ENCODE assay signal across 16 cellular contexts in the genomic region with DNA sequence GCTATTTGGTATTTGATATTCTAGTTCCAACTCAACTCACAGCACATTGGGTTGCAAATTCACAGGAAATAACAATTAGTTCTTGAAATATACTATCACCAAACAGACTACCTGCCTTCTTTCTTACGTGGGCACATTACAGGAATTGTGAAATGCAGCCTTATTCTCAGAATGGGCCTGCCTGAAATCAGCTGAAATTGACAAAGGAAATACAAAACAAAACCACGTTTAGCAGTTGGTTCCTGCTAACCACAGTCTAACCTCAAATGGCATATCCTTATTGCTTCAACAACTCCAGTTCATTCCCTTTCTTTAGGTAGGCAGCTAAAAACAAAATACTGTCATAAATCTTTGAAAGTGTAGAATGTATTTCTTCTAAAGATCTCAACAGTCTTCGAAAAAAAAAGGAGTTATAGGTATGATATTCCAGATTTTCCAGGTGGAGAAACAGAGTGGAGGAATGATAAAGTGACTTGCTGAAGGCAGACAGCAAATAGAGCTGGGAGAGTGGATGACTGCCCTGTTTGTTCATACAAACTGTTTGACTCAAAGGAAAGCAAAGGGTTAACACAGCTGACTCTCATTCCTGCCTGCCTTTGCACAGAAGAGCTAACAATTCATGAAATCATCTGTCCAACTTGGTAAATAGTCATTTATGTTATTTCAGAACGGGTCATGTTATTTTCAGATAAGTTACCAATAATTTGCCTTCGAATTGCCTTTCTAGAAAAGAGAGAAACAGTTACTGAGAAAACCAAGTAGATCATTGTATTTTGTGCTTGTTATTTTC. TPM values are rescaled to one million over a fixed set of nuclear protein-coding genes. Genes with fewer than 3 reads are reported as not detected.
DNase-seq lines count a peak whose midpoint lies in the region; ATAC-seq, FAIRE-seq and TF ChIP-seq lines count a peak whose summit lies in the region.
"Had no signal": no experiment of that assay in that cellular context is flagged by ENCODE, and none has a peak within 500 bp of the region (broad histone marks: within the 10 kb centered on the region; RNA-seq: fewer than 3 reads in every experiment).

No MANE protein-coding gene starts in this region.

- CTCF ChIA-PET in T-cell (lab: Charles Lee): interaction anchor here in 1 of 2 donors (1.0 kb wide), 1 partner anchor 158 kb away, joined by 3 read pairs; no protein-coding TSS in a partner anchor

- peaks cover 21 to 44% (median 37%) of the 10 kb centered on the region in 10 experiments for H3K4me1 ChIP-seq in BLaER1 treated with 17β-estradiol and CSF1 and Interleukin-3, amounts not matched to agents 10 nM and 100 nM
- H3K4me1 ChIP-seq in right lobe of liver: peaks cover 0 to 15% (median 8%) of the 10 kb centered on the region in 4 donors
- H3K4me1 ChIP-seq: testis had no signal

- H3K27me3 Mint-ChIP-seq in T-cell: peaks cover 15 to 32% of the 10 kb centered on the region in 2 donors

- peak overlapping the region in 3 of 11 experiments; percentile 4 to 23 (median 10); a peak in 2 of 22 replicates for H3K27ac ChIP-seq in BLaER1 treated with 17β-estradiol and CSF1 and Interleukin-3, amounts not matched to agents 10 nM and 100 nM
- peak overlapping the region; percentile 14 to 97 (median 97) for H3K27ac ChIP-seq in right lobe of liver
- H3K27ac ChIP-seq: testis had no signal

- peak; percentile 93 for FAIRE-seq in D721Med (lab: Jason Lieb, UNC)

- H3K36me3 Mint-ChIP-seq in T-cell: no peaks in the 10 kb centered on the region
- H3K36me3 Mint-ChIP-seq: WTC11 had no signal

- H3K9ac ChIP-seq in BLaER1 treated with 17β-estradiol and CSF1 and Interleukin-3, amounts not matched to agents 10 nM and 100 nM: no peak overlapping the region

- peak overlapping the region in 1 of 3 donors; percentile 63 for H3K4me3 Mint-ChIP-seq in T-cell
- H3K4me3 Mint-ChIP-seq: WTC11 had no signal

- POLR2A ChIA-PET in T-cell (lab: Charles Lee): interaction anchor here in 1 of 2 donors (0.5 kb wide), 1 partner anchor 8 kb away, joined by 7 read pairs; no protein-coding TSS in a partner anchor

- H4K20me1 ChIP-seq in BLaER1 treated with 17β-estradiol and CSF1 and Interleukin-3, amounts not matched to agents 10 nM and 100 nM: no peaks in the 10 kb centered on the region

- 15% methylated on average over 5 of the region's 5 CpGs for WGBS in right lobe of liver (ENCODE audit: insufficient coverage, low coverage, low lambda C conversion rate, missing lambda C conversion rate)

- H3K4me3 ChIP-seq in BLaER1 treated with 17β-estradiol and CSF1 and Interleukin-3, amounts not matched to agents 10 nM and 100 nM: no peak overlapping the region
- no peak overlapping the region for H3K4me3 ChIP-seq in right lobe of liver
- H3K4me3 ChIP-seq: MG63, testis had no signal

- DNase-seq in D721Med (ENCODE audit: insufficient read length, low spot score) (no peak), T-cell (no peak), right lobe of liver (no peak), medulla oblongata (ENCODE audit: extremely low spot score) (no peak), OCI-M2 (lab: John Stamatoyannopoulos, UW; ENCODE audit: unreplicated experiment) (no peak), SKM-1 (lab: John Stamatoyannopoulos, UW; ENCODE audit: unreplicated experiment) (no peak)
- DNase-seq: activated CD8-positive, alpha-beta memory T cell treated with anti-CD3 and anti-CD28 coated beads, Interleukin-2, amount 50 U/mL, for 4 hours; caudate nucleus; DMS53; hypothalamus; MG63; stimulated activated CD4-positive, alpha-beta T cell treated with anti-CD3 and anti-CD28 coated beads, Interleukin-4, amount 100 ng/mL, for 1 hour; SW 1271; testis had no signal

- peak overlapping the region; percentile 83 to 99 (median 96); a peak in 21 of 22 replicates for H3K4me2 ChIP-seq in BLaER1 treated with 17β-estradiol and CSF1 and Interleukin-3, amounts not matched to agents 10 nM and 100 nM

- TF ChIP-seq CTCF in D721Med (IDR thresholded peaks at IDR 0.05; ENCODE audit: insufficient read depth, missing control alignments): no peak
- no peak for TF ChIP-seq CTCF in right lobe of liver (IDR thresholded peaks at IDR 0.05)

- H3K9me3 Mint-ChIP-seq in T-cell: no peaks in the 10 kb centered on the region
- H3K9me3 Mint-ChIP-seq: WTC11 had no signal

- intact Hi-C loops in right lobe of liver (cut with DNase I): no loop called here

- peaks cover 13 to 37% (median 20%) of the 10 kb centered on the region in 11 experiments for H3K27me3 ChIP-seq in BLaER1 treated with 17β-estradiol and CSF1 and Interleukin-3, amounts not matched to agents 10 nM and 100 nM
- no peaks in the 10 kb centered on the region for H3K27me3 ChIP-seq in right lobe of liver
- H3K27me3 ChIP-seq: testis had no signal

- no peaks in the 10 kb centered on the region for H3K9me3 ChIP-seq in BLaER1 treated with 17β-estradiol and CSF1 and Interleukin-3, amounts not matched to agents 10 nM and 100 nM (replicated peaks in 1 of 11)
- no peaks in the 10 kb centered on the region for H3K9me3 ChIP-seq in right lobe of liver
- H3K9me3 ChIP-seq: MG63, testis had no signal

- H3K4me1 Mint-ChIP-seq in T-cell: peaks cover 22 to 46% (median 42%) of the 10 kb centered on the region in 3 donors

- ATAC-seq in T-cell (replicated peaks in 1 of 4): peak in 1 of 4 experiments; percentile 17
- ATAC-seq in right lobe of liver: peak in 1 of 4 donors; percentile 3
- ATAC-seq: WTC11 had no signal

- TF ChIP-seq POLR2A in right lobe of liver (IDR thresholded peaks at IDR 0.05): no peak

- no peaks in the 10 kb centered on the region for H3K36me3 ChIP-seq in BLaER1 treated with 17β-estradiol and CSF1 and Interleukin-3, amounts not matched to agents 10 nM and 100 nM
- H3K36me3 ChIP-seq in right lobe of liver: no peaks in the 10 kb centered on the region
- H3K36me3 ChIP-seq: MG63 had no signal

- H3K27ac Mint-ChIP-seq in T-cell: peak overlapping the region; percentile 46 to 67
- H3K27ac Mint-ChIP-seq: WTC11 had no signal

RNA-seq across cellular contexts. Expression of a gene that starts 1.6 kb away (rescaled TPM):
- total RNA-seq in T-cell: 1 to 10 TPM in 2 of 5 donors, under 1 TPM in 3; 0.23 to 2.9 (median 0.98) TPM
- 10 to 100 TPM in 5 of 6 experiments, 1 to 10 TPM in 1; 5.1 to 27.4 (median 12.7) TPM for total RNA-seq in right lobe of liver
